ENCODE assay signal across 21 cellular contexts in genomic region chr11:45517171-45517770, GRCh38.
DNase-seq lines count a peak whose midpoint lies in the region; ATAC-seq and TF ChIP-seq lines count a peak whose summit lies in the region.
"Had no signal": no experiment of that assay in that cellular context is flagged by ENCODE, and none has a peak within 500 bp of the region (broad histone marks: within the 10 kb centered on the region; RNA-seq: fewer than 3 reads in every experiment).

No MANE protein-coding gene starts in this region.

- H3K27me3 ChIP-seq in sigmoid colon = no peaks in the 10 kb centered on the region

- 84 to 93% methylated on average over 11 of the region's 11 CpGs for WGBS in sigmoid colon, 2 donors

- no peak overlapping the region for H3K4me3 ChIP-seq in sigmoid colon
- H3K4me3 ChIP-seq: A549, GM12878 had no signal

- no peak for ATAC-seq in HG03439 (IDR thresholded peaks at IDR 0.05; ENCODE audit: unreplicated experiment)
- ATAC-seq: A549, GM12878, HepG2, Panc1 had no signal

- intact Hi-C loops in sigmoid colon (cut with DNase I) = no loop called here

- DNase-seq in A172 (ENCODE audit: low spot score) (peak; percentile 4), NCI-H226 (peak; percentile 40), epidermal melanocyte (ENCODE audit: insufficient read length, low spot score) (peak; percentile 6), sigmoid colon (peak; percentile 34), KBM-7 (no peak)
- no peak for DNase-seq in activated naive CD4-positive, alpha-beta T cell (lab: John Stamatoyannopoulos, UW)
- DNase-seq: C1 segment of cervical spinal cord; CD4-positive, alpha-beta memory T cell; COR-L47; DMS53; Kasumi-1; NCI-H1694; NCI-H2029 treated with DMSO at 0.1 percent for 48 hours; NCI-H526 treated with DMSO at 0.1 percent for 48 hours; SHP77 had no signal

- no peak for TF ChIP-seq EP300 in sigmoid colon (IDR thresholded peaks at IDR 0.05)

- TF ChIP-seq CTCF in sigmoid colon (IDR thresholded peaks at IDR 0.05) = no peak

- no peaks in the 10 kb centered on the region for H3K36me3 ChIP-seq in sigmoid colon

- in situ Hi-C loops in KBM-7 (cut with MboI; ENCODE audit: low pct_unique_long_range_greater_than_20kb, low sequenced_read_pairs) = no loop called here

- H3K9me3 ChIP-seq in sigmoid colon = no peaks in the 10 kb centered on the region
- H3K9me3 ChIP-seq: A549 had no signal

- TF ChIP-seq POLR2A in sigmoid colon (IDR thresholded peaks at IDR 0.05) = no peak

- H3K4me1 ChIP-seq in sigmoid colon = no peaks in the 10 kb centered on the region
- H3K4me1 ChIP-seq: A549 had no signal

- no peak overlapping the region for H3K27ac ChIP-seq in sigmoid colon
- H3K27ac ChIP-seq: A549, RWPE1 had no signal

Comparison
In these comparisons a context has a peak if more than half of its experiments do, and no peak if none do; other contexts are left out.
1. DNase-seq: peak in A172 (single experiment), NCI-H226 (single experiment), epidermal melanocyte (single experiment) and sigmoid colon (single experiment); none in activated naive CD4-positive, alpha-beta T cell (0 of 4) and KBM-7 (single experiment).